Comparison of ENCODE assay signal across 12 cellular contexts in the genomic region with DNA sequence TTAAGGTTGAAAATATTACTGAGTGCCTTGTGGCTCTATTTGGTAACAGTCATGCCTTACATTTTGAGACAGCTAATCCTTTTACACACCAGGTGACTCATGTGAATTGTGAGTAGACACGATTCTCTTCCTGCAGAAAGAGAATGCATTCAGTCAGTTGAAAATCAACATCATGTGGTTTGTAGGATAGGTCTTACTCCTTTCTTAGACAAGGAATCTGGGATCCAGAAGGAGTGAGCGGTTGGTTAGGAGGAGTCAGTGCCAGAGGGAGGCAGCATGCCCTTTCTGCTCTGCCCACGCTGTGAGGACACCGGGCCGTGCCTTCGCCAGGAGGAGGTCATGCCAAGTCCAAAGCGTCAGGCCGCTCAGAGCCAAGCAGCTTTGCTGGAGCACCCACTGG. TPM values are rescaled to one million over a fixed set of nuclear protein-coding genes. Genes with fewer than 3 reads are reported as not detected.
A peak's percentile ranks its signal among the peaks of the same experiment; 100 is the strongest.
DNase-seq lines count a peak whose midpoint lies in the region; ATAC-seq and TF ChIP-seq lines count a peak whose summit lies in the region.
"Had no signal": no experiment of that assay in that cellular context is flagged by ENCODE, and none has a peak within 500 bp of the region (broad histone marks: within the 10 kb centered on the region; RNA-seq: fewer than 3 reads in every experiment).

No MANE protein-coding gene starts in this region.

- H3K36me3 ChIP-seq in right atrium auricular region (no peaks in the 10 kb centered on the region), thyroid gland (no peaks in the 10 kb centered on the region)

- H3K9me3 Mint-ChIP-seq in MCF 10A (ENCODE audit: unreplicated experiment): no peaks in the 10 kb centered on the region

- no peak for TF ChIP-seq POLR2A in thyroid gland (IDR thresholded peaks at IDR 0.05)

- peaks cover 6% of the 10 kb centered on the region for H3K36me3 Mint-ChIP-seq in MCF 10A (ENCODE audit: insufficient read depth, unreplicated experiment)

- H3K27me3 Mint-ChIP-seq in MCF 10A (ENCODE audit: insufficient read depth, unreplicated experiment): no peaks in the 10 kb centered on the region

- TF ChIP-seq CTCF in right atrium auricular region (IDR thresholded peaks at IDR 0.05) (peak in 1 of 2 donors; percentile 45), MCF 10A (IDR thresholded peaks at IDR 0.05; ENCODE audit: unreplicated experiment) (no peak), thyroid gland (IDR thresholded peaks at IDR 0.05) (peak in 1 of 6 experiments; percentile 19)

- H3K27me3 ChIP-seq in right atrium auricular region (no peaks in the 10 kb centered on the region), thyroid gland (no peaks in the 10 kb centered on the region)
- H3K27me3 ChIP-seq: BLaER1, body of pancreas had no signal

- DNase-seq in Right ventricle myocardium inferior (ENCODE audit: missing footprints) (peak; percentile 78), right atrium auricular region (ENCODE audit: low spot score) (no peak), MCF 10A (ENCODE audit: unreplicated experiment) (peak; percentile 78), hepatic stellate cell (ENCODE audit: low spot score) (peak; percentile 27), thyroid gland (peak; percentile 39 to 55), AML-193 (lab: John Stamatoyannopoulos, UW) (no peak), T1000 (lab: John Stamatoyannopoulos, UW) (no peak)
- DNase-seq: body of pancreas, NCI-H1436, RPMI8226 had no signal

- 85 to 88% methylated on average over 5 to 8 of the region's 8 CpGs for WGBS in thyroid gland, 2 donors

- H3K4me3 ChIP-seq in right atrium auricular region (no peak overlapping the region), thyroid gland (replicated peaks in 1 of 3) (no peak overlapping the region)
- H3K4me3 ChIP-seq: BLaER1, body of pancreas had no signal

- H3K4me1 ChIP-seq in right atrium auricular region: peaks cover 0 to 17% of the 10 kb centered on the region in 2 donors
- H3K4me1 ChIP-seq in thyroid gland: peaks cover 4 to 11% of the 10 kb centered on the region in 2 donors

- peak overlapping the region; percentile 35 for H3K4me3 Mint-ChIP-seq in MCF 10A (ENCODE audit: unreplicated experiment)

- H3K27ac Mint-ChIP-seq in MCF 10A (ENCODE audit: low read depth, unreplicated experiment): peak overlapping the region; percentile 27

- H3K4me1 Mint-ChIP-seq in MCF 10A (ENCODE audit: insufficient read depth, unreplicated experiment): peaks cover 16% of the 10 kb centered on the region

- ATAC-seq in Right ventricle myocardium inferior (peak; percentile 96), HG03342 (IDR thresholded peaks at IDR 0.05; ENCODE audit: unreplicated experiment) (no peak)
- ATAC-seq: body of pancreas had no signal

- H3K27ac ChIP-seq in right atrium auricular region (no peak overlapping the region), thyroid gland (no peak overlapping the region)
- H3K27ac ChIP-seq: BLaER1, body of pancreas had no signal

- no peaks in the 10 kb centered on the region for H3K9me3 ChIP-seq in right atrium auricular region
- H3K9me3 ChIP-seq in thyroid gland: no peaks in the 10 kb centered on the region
- H3K9me3 ChIP-seq: BLaER1, body of pancreas had no signal

- CTCF ChIA-PET in MCF 10A (lab: Yijun Ruan, JAX): interaction anchor here (0.5 to 0.6 kb wide), 5 partner anchors 10 to 519 kb away, joined by 3 to 4 read pairs (median 3); no protein-coding TSS in a partner anchor

- BruUV-seq in MCF 10A (replicated peaks; lab: Mats Ljungman, UMichigan): no TSS peak

- intact Hi-C loops in Right ventricle myocardium inferior (cut with DNase I): loop anchor here (1.0 kb wide), 1 partner anchor 93 kb away; no protein-coding TSS in a partner anchor
- intact Hi-C loops in MCF 10A (cut with micrococcal nuclease): no loop called here
- intact Hi-C loops in thyroid gland (cut with DNase I): no loop called here

- POLR2A ChIA-PET in MCF 10A (lab: Yijun Ruan, JAX): interaction anchor here (0.5 to 1.3 kb wide), 4 partner anchors 10 to 46 kb away, joined by 3 to 4 read pairs (median 3); no protein-coding TSS in a partner anchor

RNA-seq across cellular contexts. Expression of gene TRAF3, which starts 47.6 kb away (rescaled TPM):
- 11.3 TPM for total RNA-seq in Right ventricle myocardium inferior
- 1 to 10 TPM; 9.1 to 10.0 TPM for total RNA-seq in right atrium auricular region
- 24.3 and 25.3 TPM in 2 replicates for total RNA-seq in MCF 10A (2022)
- total RNA-seq in thyroid gland: 10 to 100 TPM; 15.9 to 24.9 (median 18.6) TPM

Comparison
In these comparisons a context has a peak if more than half of its experiments do, and no peak if none do; other contexts are left out.
1. DNase-seq: peak in Right ventricle myocardium inferior (single experiment), MCF 10A (single experiment), hepatic stellate cell (single experiment) and thyroid gland (2 of 2); none in right atrium auricular region (single experiment), AML-193 (0 of 2) and T1000 (single experiment).